1 cellular context compared by ENCODE assay signal in genomic region chr21:46153259-46154154, GRCh38.
TF ChIP-seq lines count a peak whose summit lies in the region.

No MANE protein-coding gene starts in this region.

TF ChIP-seq in HepG2, 621 proteins besides CTCF, POLR2A, EP300 and RAD21 (continued from another document and continues in another):
- TF ChIP-seq ZNF704 (CRISPR knock-in tag; IDR thresholded peaks at IDR 0.05; ENCODE audit: borderline replicate concordance) (no peak), FOSL2 (CRISPR knock-in tag; IDR thresholded peaks at IDR 0.05) (peak; percentile 21; the same call in 1 of the 2 replicates), MATR3 (CRISPR knock-in tag; IDR thresholded peaks at IDR 0.05) (no peak), ZNF18 (CRISPR knock-in tag; IDR thresholded peaks at IDR 0.05; ENCODE audit: insufficient replicate concordance) (peak; percentile 81), ZNF766 (CRISPR knock-in tag; IDR thresholded peaks at IDR 0.05; ENCODE audit: borderline replicate concordance) (no peak), TERF1 (CRISPR knock-in tag; IDR thresholded peaks at IDR 0.05) (no peak), SIN3A (IDR thresholded peaks at IDR 0.05; ENCODE audit: borderline replicate concordance, low read depth, low read length) (peak; percentile 77; the same call in 1 of the 2 replicates), TCF7L2 (IDR thresholded peaks at IDR 0.05; ENCODE audit: low read depth, low read length) (no peak), FOXK1 (CRISPR knock-in tag; IDR thresholded peaks at IDR 0.05; ENCODE audit: borderline replicate concordance, low read depth) (peak; percentile 20; the same call in 1 of the 2 replicates), SRSF9 (IDR thresholded peaks at IDR 0.05; ENCODE audit: borderline replicate concordance, insufficient read depth, low read depth, low read length, poor library complexity, severe bottlenecking) (no peak), NFKB2 (CRISPR knock-in tag; IDR thresholded peaks at IDR 0.05; ENCODE audit: borderline replicate concordance) (peak; percentile 82; the same call in 1 of the 2 replicates), ZNF839 (CRISPR knock-in tag; IDR thresholded peaks at IDR 0.05; ENCODE audit: borderline replicate concordance) (peak; percentile 68; the same call in 1 of the 2 replicates), GLI4 (CRISPR knock-in tag; IDR thresholded peaks at IDR 0.05; ENCODE audit: borderline replicate concordance) (peak; percentile 75; the same call in 1 of the 2 replicates), ZKSCAN5 (CRISPR knock-in tag; IDR thresholded peaks at IDR 0.05) (no peak), CHD4 (IDR thresholded peaks at IDR 0.05; ENCODE audit: borderline replicate concordance, low read length) (no peak), RNF2 (conservative IDR thresholded peaks at IDR 0.05; ENCODE audit: low read depth) (no peak), ZFX (CRISPR knock-in tag; IDR thresholded peaks at IDR 0.05; ENCODE audit: low read depth) (peak; percentile 72), ZNF790 (CRISPR knock-in tag; IDR thresholded peaks at IDR 0.05; ENCODE audit: borderline replicate concordance) (0 out of 2 replicates have a peak, but pooled peaks have one; percentile 77), ZNF7 (CRISPR knock-in tag; IDR thresholded peaks at IDR 0.05) (no peak), GABPB1 (CRISPR knock-in tag; IDR thresholded peaks at IDR 0.05) (peak; percentile 74), ZNF709 (CRISPR knock-in tag; IDR thresholded peaks at IDR 0.05) (peak; percentile 79), ASH2L (IDR thresholded peaks at IDR 0.05; ENCODE audit: insufficient read length, low read depth, low read length) (no peak), SNAPC4 (CRISPR knock-in tag; IDR thresholded peaks at IDR 0.05) (no peak), ZNF160 (CRISPR knock-in tag; IDR thresholded peaks at IDR 0.05) (no peak), KLF16 (CRISPR knock-in tag; IDR thresholded peaks at IDR 0.05) (no peak), ZNF260 (CRISPR knock-in tag; IDR thresholded peaks at IDR 0.05; ENCODE audit: borderline replicate concordance, low read depth) (no peak), PATZ1 (CRISPR knock-in tag; IDR thresholded peaks at IDR 0.05) (peak; percentile 71), ZNF30 (CRISPR knock-in tag; IDR thresholded peaks at IDR 0.05) (no peak), ZNF629 (CRISPR knock-in tag; conservative IDR thresholded peaks at IDR 0.05) (peak; percentile 10; the same call in 1 of the 2 replicates), ZBTB33 (CRISPR knock-in tag; IDR thresholded peaks at IDR 0.05) (no peak), ZNF75D (CRISPR knock-in tag; IDR thresholded peaks at IDR 0.05; ENCODE audit: borderline replicate concordance) (no peak), ATF5 (CRISPR knock-in tag; IDR thresholded peaks at IDR 0.05; ENCODE audit: low read depth) (no peak), PBX2 (CRISPR knock-in tag; IDR thresholded peaks at IDR 0.05) (no peak), ELF1 (CRISPR knock-in tag; IDR thresholded peaks at IDR 0.05) (no peak), HNF1A (IDR thresholded peaks at IDR 0.05; ENCODE audit: low read depth) (0 out of 2 replicates have a peak, but pooled peaks have one; percentile 24), HNF1A (CRISPR knock-in tag; IDR thresholded peaks at IDR 0.05; ENCODE audit: borderline replicate concordance) (no peak), TFAP4 (IDR thresholded peaks at IDR 0.05; ENCODE audit: borderline replicate concordance, low read depth) (no peak), ZNF850 (CRISPR knock-in tag; conservative IDR thresholded peaks at IDR 0.05) (no peak), U2AF2 (IDR thresholded peaks at IDR 0.05; ENCODE audit: low read depth, low read length) (no peak)
